ENCODE assay signal across 19 cellular contexts in genomic region chr3:31353166-31353565, GRCh38.
DNase-seq lines count a peak whose midpoint lies in the region; ATAC-seq, FAIRE-seq and TF ChIP-seq lines count a peak whose summit lies in the region.
"Had no signal": no experiment of that assay in that cellular context is flagged by ENCODE, and none has a peak within 500 bp of the region (broad histone marks: within the 10 kb centered on the region; RNA-seq: fewer than 3 reads in every experiment).

No MANE protein-coding gene starts in this region.

- SMC1A ChIA-PET in GM12878 (lab: Charles Lee; ENCODE audit: uncharacterized antibody, unreplicated experiment) = interaction anchor here (1.2 kb wide), 1 partner anchor 33 kb away, joined by 4 read pairs; no protein-coding TSS in a partner anchor

- no peak for TF ChIP-seq RAD21 in GM12878 (IDR thresholded peaks at IDR 0.05; ENCODE audit: insufficient read depth, low read depth, low read length)

- no peak for FAIRE-seq in GM12878 (lab: Jason Lieb, UNC)
- FAIRE-seq in frontal cortex (lab: Jason Lieb, UNC) = no peak
- FAIRE-seq: A204.1, D721Med, G401.6, H54, HepG2 had no signal

- DNase-seq in HCEC 1CT (peak; percentile 11), GM12878 (ENCODE audit: low read depth, low spot score) (no peak), BE2C (no peak), frontal cortex (ENCODE audit: low spot score in 2 of 2) (no peak)
- DNase-seq: ACHN; Caco-2; CD4-positive, alpha-beta T cell; GM23248; HFFc6; KBM-7 had no signal

- 65% methylated on average over 1 of the region's 1 CpG for WGBS in GM12878 (ENCODE audit: insufficient coverage, insufficient replicate concordance, low lambda C conversion rate, missing lambda C conversion rate)

- no peaks in the 10 kb centered on the region for H4K20me1 ChIP-seq in OCI-LY3 (ENCODE audit: insufficient read depth, low read length)
- no peaks in the 10 kb centered on the region for H4K20me1 ChIP-seq in GM12878 (ENCODE audit: control insufficient read depth, insufficient read depth)

- RAD21 ChIA-PET in GM12878 (lab: Charles Lee; ENCODE audit: unreplicated experiment) = no interaction called here

- CTCF ChIA-PET in GM12878 (lab: Yijun Ruan, JAX) = interaction anchor here (0.8 kb wide), 1 partner anchor 9 kb away, joined by 4 read pairs; no protein-coding TSS in a partner anchor

- no peak for TF ChIP-seq EP300 in GM12878 (IDR thresholded peaks at IDR 0.05; ENCODE audit: borderline replicate concordance in 1 of 2, control insufficient read depth in 1 of 2, low read depth in 2 of 2, low read length in 2 of 2)

- H2AFZ ChIP-seq in OCI-LY3 (ENCODE audit: low read depth, low read length) (peak overlapping the region; percentile 20; the same call in 1 of the 2 replicates), GM12878 (ENCODE audit: control insufficient read depth, low read depth, low read length) (no peak overlapping the region)
- H2AFZ ChIP-seq: GM23248 had no signal

- H3K9me3 ChIP-seq in OCI-LY3 (ENCODE audit: insufficient read depth, low read length) = no peaks in the 10 kb centered on the region
- no peaks in the 10 kb centered on the region; the same call in 2 of the 3 replicates for H3K9me3 ChIP-seq in GM12878 (replicated peaks; ENCODE audit: control insufficient read depth, insufficient read depth, low read length)
- H3K9me3 ChIP-seq in BE2C = no peaks in the 10 kb centered on the region

- H3K9ac ChIP-seq in OCI-LY3 (ENCODE audit: low read length) = no peak overlapping the region
- no peak overlapping the region for H3K9ac ChIP-seq in GM12878 (ENCODE audit: control insufficient read depth, insufficient read depth, low read length)
- H3K9ac ChIP-seq: GM23248 had no signal

- ATAC-seq in GM12878 (no peak), HG02759 (IDR thresholded peaks at IDR 0.05; ENCODE audit: unreplicated experiment) (no peak)
- ATAC-seq: HCT116, HepG2 had no signal

- TF ChIP-seq CTCF in OCI-LY3 (IDR thresholded peaks at IDR 0.05; ENCODE audit: low read depth, low read length) = no peak
- TF ChIP-seq CTCF in GM12878 (IDR thresholded peaks at IDR 0.05 in 2 of 3, conservative IDR thresholded peaks at IDR 0.05 in 1 of 3; ENCODE audit: control insufficient read depth in 2 of 3, extremely low read depth in 1 of 3, insufficient read depth in 1 of 3, low read depth in 3 of 3, low read length in 3 of 3) = no peak
- no peak for TF ChIP-seq CTCF in BE2C (IDR thresholded peaks at IDR 0.05; ENCODE audit: low read depth, low read length)

- TF ChIP-seq POLR2A in GM12878 (IDR thresholded peaks at IDR 0.05; ENCODE audit: low read depth, low read length) = no peak

- intact Hi-C loops in GM12878 (cut with micrococcal nuclease; ENCODE audit: unreplicated experiment) = no loop called here

- no peaks in the 10 kb centered on the region for H3K79me2 ChIP-seq in OCI-LY3 (ENCODE audit: low read length)
- no peaks in the 10 kb centered on the region for H3K79me2 ChIP-seq in GM12878 (ENCODE audit: control insufficient read depth, insufficient read depth, low read length)

- no peak overlapping the region for H3K4me2 ChIP-seq in OCI-LY3 (ENCODE audit: low read length)
- no peak overlapping the region for H3K4me2 ChIP-seq in GM12878 (ENCODE audit: control insufficient read depth, insufficient read depth)

- POLR2A ChIA-PET in GM12878 (lab: Charles Lee) = interaction anchor here (0.5 kb wide), 1 partner anchor 17 kb away, joined by 3 read pairs; no protein-coding TSS in a partner anchor

- in situ Hi-C loops in GM12878 (cut with MboI) = no loop called here

- no TSS peak for BruUV-seq in GM12878 (replicated peaks; lab: Mats Ljungman, UMichigan)

- H3K27ac ChIP-seq in OCI-LY3 (ENCODE audit: low read length) (no peak overlapping the region), GM12878 (ENCODE audit: control insufficient read depth, insufficient read depth) (no peak overlapping the region)
- H3K27ac ChIP-seq: C4-2B, GM23248 had no signal

- H3K4me3 ChIP-seq in OCI-LY3 (ENCODE audit: low read length) (no peak overlapping the region), GM12878 (no peak overlapping the region), BE2C (ENCODE audit: low read depth, low read length) (no peak overlapping the region)
- H3K4me3 ChIP-seq: GM23248 had no signal

- peaks cover 17% of the 10 kb centered on the region for H3K4me1 ChIP-seq in OCI-LY3 (ENCODE audit: low read length)
- no peaks in the 10 kb centered on the region for H3K4me1 ChIP-seq in GM12878 (ENCODE audit: control insufficient read depth, insufficient read depth, low read length)
- H3K4me1 ChIP-seq in BE2C = no peaks in the 10 kb centered on the region

- H3K36me3 ChIP-seq in OCI-LY3 (replicated peaks; ENCODE audit: low read depth, low read length) (peaks cover 6% of the 10 kb centered on the region), GM12878 (ENCODE audit: control insufficient read depth in 2 of 2, insufficient read depth in 2 of 2, low read length in 1 of 2) (no peaks in the 10 kb centered on the region), BE2C (no peaks in the 10 kb centered on the region)

- H3K27me3 ChIP-seq in OCI-LY3 (ENCODE audit: low read depth, low read length) = no peaks in the 10 kb centered on the region
- no peaks in the 10 kb centered on the region for H3K27me3 ChIP-seq in GM12878 (replicated peaks in 1 of 2; ENCODE audit: control insufficient read depth in 2 of 2, insufficient read depth in 2 of 2, low read length in 1 of 2)
- H3K27me3 ChIP-seq in BE2C = no peaks in the 10 kb centered on the region

TF ChIP-seq in GM12878, 131 proteins besides CTCF, POLR2A, EP300 and RAD21:
- 0 out of 2 replicates have a peak, but pooled peaks have one; percentile 15 for TF ChIP-seq SPI1 (IDR thresholded peaks at IDR 0.05; ENCODE audit: borderline replicate concordance, insufficient read depth, low read depth, low read length)
- no peak for TF ChIP-seq CEBPB (IDR thresholded peaks at IDR 0.05; ENCODE audit: borderline replicate concordance in 1 of 2, low read depth in 2 of 2, low read length in 2 of 2)
